ENCODE assay signal across 9 cellular contexts in genomic region chr12:114668151-114668891, GRCh38. TPM values are rescaled to one million over a fixed set of nuclear protein-coding genes. Genes with fewer than 3 reads are reported as not detected.
A peak's percentile ranks its signal among the peaks of the same experiment; 100 is the strongest.
DNase-seq lines count a peak whose midpoint lies in the region; ATAC-seq and TF ChIP-seq lines count a peak whose summit lies in the region.
"Had no signal": no experiment of that assay in that cellular context is flagged by ENCODE, and none has a peak within 500 bp of the region (broad histone marks: within the 10 kb centered on the region; RNA-seq: fewer than 3 reads in every experiment).

No MANE protein-coding gene starts in this region.

- H2AFZ ChIP-seq in trophoblast cell (ENCODE audit: insufficient read depth, low read length, poor library complexity) = no peak overlapping the region

- H3K79me2 ChIP-seq in trophoblast cell (ENCODE audit: control insufficient read depth, insufficient read depth, low read length, poor library complexity) = peaks cover 25% of the 10 kb centered on the region

- H3K27ac ChIP-seq in WERI-Rb-1 (no peak overlapping the region), cardiac muscle cell (no peak overlapping the region), trophoblast cell (ENCODE audit: low read depth, low read length) (peak overlapping the region; percentile 98)

- H3K36me3 ChIP-seq in WERI-Rb-1 (no peaks in the 10 kb centered on the region), cardiac muscle cell (peaks cover 3% of the 10 kb centered on the region), trophoblast cell (ENCODE audit: control insufficient read depth in 1 of 2, insufficient read depth in 2 of 2, low read length in 2 of 2) (peaks cover 16 to 17% of the 10 kb centered on the region in 2 experiments)

- peak overlapping the region; percentile 96 for H4K91ac ChIP-seq in trophoblast cell (ENCODE audit: low read depth, low read length)

- WGBS in trophoblast cell (ENCODE audit: extremely low coverage, insufficient coverage, insufficient read length) = no CpG with 5 or more reads among the region's 46 CpGs

- H3K23ac ChIP-seq in trophoblast cell (ENCODE audit: low read length) = no peak overlapping the region

- H3K27me3 ChIP-seq in WERI-Rb-1 (ENCODE audit: insufficient read depth, low read depth, severe bottlenecking) (peaks cover 55% of the 10 kb centered on the region), cardiac muscle cell (peaks cover 64% of the 10 kb centered on the region), trophoblast cell (ENCODE audit: insufficient read depth, low read length) (no peaks in the 10 kb centered on the region)

- peaks cover 70% of the 10 kb centered on the region for H3K79me1 ChIP-seq in trophoblast cell (ENCODE audit: low read length)

- DNase-seq in NCI-H1436 (lab: John Stamatoyannopoulos, UW) = peak; percentile 77
- no peak for DNase-seq in NCI-H1436 treated with DMSO at 0.1 percent for 48 hours (lab: John Stamatoyannopoulos, UW)
- peak; percentile 99 for DNase-seq in LoVo (ENCODE audit: low spot score)
- DNase-seq in WERI-Rb-1 = peak; percentile 74
- peak; percentile 76 to 92 for DNase-seq in cardiac muscle cell (ENCODE audit: low read depth in 1 of 2, low spot score in 1 of 2)
- DNase-seq in trophoblast cell = peak; percentile 91 to 98
- no peak for DNase-seq in stimulated activated CD4-positive, alpha-beta T cell treated with anti-CD3 and anti-CD28 coated beads, Interleukin-4, amount 100 ng/mL, for 24 hours

- peak overlapping the region; percentile 86 for H3K4ac ChIP-seq in trophoblast cell (ENCODE audit: low read depth, low read length)

- peak overlapping the region; percentile 90 for H3K18ac ChIP-seq in trophoblast cell (ENCODE audit: low read length)

- peak overlapping the region; percentile 94 for H4K8ac ChIP-seq in trophoblast cell (ENCODE audit: low read depth, low read length)

- TF ChIP-seq CTCF in WERI-Rb-1 (IDR thresholded peaks at IDR 0.05; ENCODE audit: low read depth, low read length) (peak; percentile 71), cardiac muscle cell (IDR thresholded peaks at IDR 0.05; ENCODE audit: low read depth, low read length) (peak; percentile 46)

- peak overlapping the region; percentile 63 for H3K4me2 ChIP-seq in trophoblast cell (ENCODE audit: low read length)

- peak overlapping the region; percentile 60 for H2AK5ac ChIP-seq in trophoblast cell (ENCODE audit: low read length)

- ATAC-seq in HG03135 (IDR thresholded peaks at IDR 0.05; ENCODE audit: unreplicated experiment) = no peak

- H3K4me3 ChIP-seq in WERI-Rb-1 (ENCODE audit: low read depth, low read length) (peak overlapping the region; percentile 48), cardiac muscle cell (peak overlapping the region; percentile 35), trophoblast cell (ENCODE audit: low read depth, low read length) (no peak overlapping the region)

- H2BK12ac ChIP-seq in trophoblast cell (ENCODE audit: low read length) = peak overlapping the region; percentile 95

- H3K9ac ChIP-seq in trophoblast cell (ENCODE audit: low read length) = no peak overlapping the region

- H3K9me3 ChIP-seq in WERI-Rb-1 (ENCODE audit: severe bottlenecking) (no peaks in the 10 kb centered on the region), cardiac muscle cell (ENCODE audit: low read depth) (no peaks in the 10 kb centered on the region), trophoblast cell (ENCODE audit: insufficient read depth, low read depth, low read length) (no peaks in the 10 kb centered on the region)

- peak overlapping the region; percentile 96 for H2BK120ac ChIP-seq in trophoblast cell (ENCODE audit: insufficient read depth, low read length, poor library complexity)

- peak overlapping the region; percentile 94 for H3K14ac ChIP-seq in trophoblast cell (ENCODE audit: low read length)

- H2BK5ac ChIP-seq in trophoblast cell (ENCODE audit: low read depth, low read length, poor library complexity) = peak overlapping the region; percentile 94

- no peak overlapping the region for H4K12ac ChIP-seq in trophoblast cell (ENCODE audit: low read depth, low read length)

- H3K4me1 ChIP-seq in cardiac muscle cell (ENCODE audit: low read depth) (peaks cover 59% of the 10 kb centered on the region), trophoblast cell (ENCODE audit: control insufficient read depth in 1 of 2, insufficient read depth in 2 of 2, low read length in 2 of 2) (peaks cover 32 to 49% of the 10 kb centered on the region in 2 experiments)

RNA-seq across cellular contexts. Expression of gene TBX3, which starts 15.7 kb away (rescaled TPM):
- total RNA-seq in cardiac muscle cell = 69.4 and 87.5 TPM in 2 replicates
- 63.7 and 78.3 TPM in 2 replicates for polyA plus RNA-seq in cardiac muscle cell
- polyA plus RNA-seq in trophoblast cell (2013) = 292 and 302 TPM in 2 replicates
- total RNA-seq: activated naive CD4-positive, alpha-beta T cell treated with anti-CD3 and anti-CD28 coated beads, Interleukin-2, amount 50 U/mL, for 72 hours had no signal

Comparison
In these comparisons a context has a peak if more than half of its experiments do, and no peak if none do; other contexts are left out.
1. DNase-seq: peak in NCI-H1436 (single experiment), LoVo (single experiment), WERI-Rb-1 (single experiment), cardiac muscle cell (2 of 2) and trophoblast cell (2 of 2); none in NCI-H1436 treated with DMSO at 0.1 percent for 48 hours (single experiment) and stimulated activated CD4-positive, alpha-beta T cell treated with anti-CD3 and anti-CD28 coated beads, Interleukin-4, amount 100 ng/mL, for 24 hours (single experiment).